2 cellular contexts compared by ENCODE assay signal in genomic region chr4:81777718-81778117, GRCh38.
DNase-seq lines count a peak whose midpoint lies in the region; ATAC-seq, FAIRE-seq and TF ChIP-seq lines count a peak whose summit lies in the region.
"Not testable (repeated sequence)": the region's sequence is repeated elsewhere in the genome, so short reads cannot be mapped to it uniquely, and the experiment has no call there.

No MANE protein-coding gene starts in this region.

- not testable (repeated sequence) for BruUV-seq in K562 (replicated peaks; lab: Mats Ljungman, UMichigan)

- H4K20me1 ChIP-seq in K562 (replicated peaks; ENCODE audit: control insufficient read depth, insufficient read depth, low read length): not testable (repeated sequence)

- H3K4me2 ChIP-seq in K562 (ENCODE audit: insufficient read depth, low read length): not testable (repeated sequence)

- in situ Hi-C loops in K562 (cut with MboI): not testable (repeated sequence)

- TF ChIP-seq POLR2A in K562 (conservative IDR thresholded peaks at IDR 0.05): not testable (repeated sequence)

- CTCF ChIA-PET in HEK293 (lab: Yijun Ruan, JAX); K562 (lab: Yijun Ruan, JAX; ENCODE audit: low intra/inter-chr PET ratio): not testable (repeated sequence)

- DNase-seq in K562 (ENCODE audit: extremely low read depth in 1 of 4, low spot score in 3 of 4): not testable (repeated sequence)

- FAIRE-seq in K562 (lab: Jason Lieb, UNC): not testable (repeated sequence)

- POLR2A ChIA-PET in HEK293 (lab: Yijun Ruan, JAX) (interaction anchor here (0.6 kb wide), 1 partner anchor 31 kb away, joined by 3 read pairs; no protein-coding TSS in a partner anchor), K562 (lab: Yijun Ruan, JAX) (interaction anchor here (0.5 to 0.6 kb wide), 2 partner anchors 8 to 51 kb away, joined by 3 read pairs; no protein-coding TSS in a partner anchor)

- TF ChIP-seq EP300 in K562 (IDR thresholded peaks at IDR 0.05; ENCODE audit: low read length): not testable (repeated sequence)

- not testable (repeated sequence) for H3K9ac ChIP-seq in K562 (ENCODE audit: insufficient read depth in 1 of 2, low read depth in 2 of 2, low read length in 2 of 2)

- 22% methylated on average over 3 of the region's 3 CpGs for WGBS in K562 (ENCODE audit: insufficient coverage, low coverage, missing lambda C conversion rate)

- not testable (repeated sequence) for TF ChIP-seq CTCF in HEK293 (tag by site-specific recombination; IDR thresholded peaks at IDR 0.05); K562 (IDR thresholded peaks at IDR 0.05 in 2 of 3, conservative IDR thresholded peaks at IDR 0.05 in 1 of 3; ENCODE audit: insufficient read depth in 2 of 3, low read depth in 1 of 3, low read length in 3 of 3)

- intact Hi-C loops in K562 (cut with micrococcal nuclease): not testable (repeated sequence)

- H2AFZ ChIP-seq in K562 (ENCODE audit: low read depth, low read length): not testable (repeated sequence)

- H3K27me3 ChIP-seq in K562 (ENCODE audit: control insufficient read depth in 2 of 2, insufficient read depth in 2 of 2, low read length in 2 of 2): not testable (repeated sequence)

- not testable (repeated sequence) for H3K36me3 ChIP-seq in HEK293 (ENCODE audit: control insufficient read depth in 2 of 2, insufficient read depth in 1 of 2, low read length in 2 of 2); K562 (ENCODE audit: control insufficient read depth, insufficient read depth, low read length)

- not testable (repeated sequence) for H3K27ac ChIP-seq in HEK293 (ENCODE audit: extremely low read depth, low read depth, low read length); K562 (ENCODE audit: extremely low read depth, low read depth, low read length)

- H3K4me3 ChIP-seq in HEK293 (ENCODE audit: low read depth, low read length); K562: not testable (repeated sequence)

- not testable (repeated sequence) for ATAC-seq in K562

- not testable (repeated sequence) for H3K9me1 ChIP-seq in K562 (ENCODE audit: control insufficient read depth, insufficient read depth, low read length)

- H3K9me3 ChIP-seq in HEK293 (ENCODE audit: control insufficient read depth, insufficient read depth, low read depth, low read length); K562 (replicated peaks; ENCODE audit: control insufficient read depth, insufficient read depth, low read depth, low read length): not testable (repeated sequence)

- not testable (repeated sequence) for H3K4me1 ChIP-seq in HEK293 (ENCODE audit: control insufficient read depth, insufficient read depth, low read length); K562 (replicated peaks in 1 of 2; ENCODE audit: control insufficient read depth in 2 of 2, insufficient read depth in 2 of 2, low read length in 2 of 2)

- TF ChIP-seq RAD21 in K562 (CRISPR knock-in tag; conservative IDR thresholded peaks at IDR 0.05 in 1 of 2, IDR thresholded peaks at IDR 0.05 in 1 of 2): not testable (repeated sequence)

- not testable (repeated sequence) for H3K79me2 ChIP-seq in K562 (ENCODE audit: control insufficient read depth, insufficient read depth, low read length)

TF ChIP-seq in HEK293, 187 proteins besides CTCF, POLR2A, EP300 and RAD21:
- TF ChIP-seq ZNF580 (tag by site-specific recombination; IDR thresholded peaks at IDR 0.05) (0 out of 2 replicates have a peak, but pooled peaks have one; percentile 21), ZNF146 (tag by site-specific recombination; IDR thresholded peaks at IDR 0.05) (peak; percentile 73)

TF ChIP-seq in K562, 482 proteins besides CTCF, POLR2A, EP300 and RAD21:
- TF ChIP-seq RBM25 (IDR thresholded peaks at IDR 0.05; ENCODE audit: low read depth, low read length, severe bottlenecking) (peak; percentile 53), KDM1A (IDR thresholded peaks at IDR 0.05) (peak; percentile 49 to 62; a peak in 2 of 4 replicates), ZNF146 (CRISPR knock-in tag; IDR thresholded peaks at IDR 0.05; ENCODE audit: unreplicated experiment) (peak; percentile 99), BCOR (IDR thresholded peaks at IDR 0.05) (peak; percentile 80)
